8 cellular contexts compared by ENCODE assay signal in genomic region chr20:20052074-20052970, GRCh38. TPM values are rescaled to one million over a fixed set of nuclear protein-coding genes. Genes with fewer than 3 reads are reported as not detected.
DNase-seq lines count a peak whose midpoint lies in the region; ATAC-seq and TF ChIP-seq lines count a peak whose summit lies in the region.

CFAP61 (plus strand) TSS chr20:20052532; CDS start chr20:20056654, 4,122 bp downstream.
CRNKL1 (minus strand) TSS chr20:20052466; CDS start chr20:20052342, 124 bp downstream.

- peak within 1 kb of the TSS; percentile 99 for H3K4me3 Mint-ChIP-seq in activated naive CD8-positive, alpha-beta T cell

- POLR2A ChIA-PET in GM10248 (lab: Yijun Ruan, JAX) (no interaction called here), SK-N-SH (lab: Yijun Ruan, JAX) (interaction anchor here (1.2 to 2.0 kb wide), 3 partner anchors 12 to 1586 kb away, joined by 3 to 11 read pairs (median 10); partner anchors contain the start of genes DZANK1, NAA20 and POLR3F)

- H3K9ac ChIP-seq in SK-N-SH = peak within 1 kb of the TSS; percentile 94

- DNase-seq in GM10248 (ENCODE audit: extremely low spot score) (peak; percentile 95), NCI-H1092 (lab: John Stamatoyannopoulos, UW) (peak; percentile 93), SK-N-SH (peak; percentile 93), glomerular endothelial cell (ENCODE audit: extremely low read depth, low read depth, low spot score) (peak; percentile 85), nucleus accumbens (lab: John Stamatoyannopoulos, UW) (peak; percentile 71 to 99 (median 94)), suprapubic skin (ENCODE audit: low spot score in 2 of 2) (peak; percentile 98)

- H3K79me2 ChIP-seq in SK-N-SH (ENCODE audit: insufficient read depth) = peaks cover 25% of the 10 kb centered on the region

- TF ChIP-seq CTCF in GM10248 (IDR thresholded peaks at IDR 0.05; ENCODE audit: control extremely low read depth, extremely low read depth, low read depth, missing control alignments) (no peak), SK-N-SH (IDR thresholded peaks at IDR 0.05) (no peak), suprapubic skin (IDR thresholded peaks at IDR 0.05) (no peak)

- peaks cover 34 to 37% of the 10 kb centered on the region in 2 experiments for H3K36me3 ChIP-seq in SK-N-SH (replicated peaks in 1 of 2; ENCODE audit: control insufficient read depth in 1 of 2, insufficient read depth in 2 of 2, low read length in 1 of 2)
- H3K36me3 ChIP-seq in suprapubic skin = peaks cover 30% of the 10 kb centered on the region

- 1% methylated on average over 64 of the region's 67 CpGs for WGBS in SK-N-SH (ENCODE audit: low lambda C conversion rate)
- under 1% methylated on average over 31 of the region's 67 CpGs for WGBS in suprapubic skin

- peak within 1 kb of the TSS; percentile 99 for H3K27ac Mint-ChIP-seq in activated naive CD8-positive, alpha-beta T cell

- H3F3A ChIP-seq in SK-N-SH (replicated peaks; ENCODE audit: insufficient read depth) = peaks cover 6% of the 10 kb centered on the region

- H3K27ac ChIP-seq in SK-N-SH (ENCODE audit: low read depth in 2 of 2, low read length in 1 of 2) (peak within 1 kb of the TSS; percentile 84 to 88), suprapubic skin (peak within 1 kb of the TSS; percentile 79)

- H3K27me3 Mint-ChIP-seq in activated naive CD8-positive, alpha-beta T cell = peaks cover 3% of the 10 kb centered on the region

- H2AFZ ChIP-seq in SK-N-SH (ENCODE audit: low read depth) = peak within 1 kb of the TSS; percentile 98

- peaks cover 3% of the 10 kb centered on the region in 2 experiments; a peak in 2 of 4 replicates for H3K4me1 ChIP-seq in SK-N-SH (ENCODE audit: control insufficient read depth in 1 of 2, insufficient read depth in 2 of 2, low read depth in 1 of 2, low read length in 1 of 2)
- peaks cover 17% of the 10 kb centered on the region for H3K4me1 ChIP-seq in suprapubic skin

- ATAC-seq in HG02610 (IDR thresholded peaks at IDR 0.05; ENCODE audit: unreplicated experiment) = peak; percentile 96

- H3K4me3 ChIP-seq in SK-N-SH (ENCODE audit: low read depth in 2 of 2, low read length in 1 of 2) (peak within 1 kb of the TSS; percentile 90 to 100), suprapubic skin (peak within 1 kb of the TSS; percentile 82)

- H3K9me3 ChIP-seq in SK-N-SH (no peaks in the 10 kb centered on the region), suprapubic skin (no peaks in the 10 kb centered on the region)

- CTCF ChIA-PET in GM10248 (lab: Yijun Ruan, JAX) = interaction anchor here (0.9 to 3.2 kb wide), 10 partner anchors 9 to 1183 kb away, joined by 3 to 17 read pairs (median 4); partner anchors contain the start of gene NAA20
- CTCF ChIA-PET in SK-N-SH (lab: Yijun Ruan, JAX) = interaction anchor here (1.3 to 2.5 kb wide), 4 partner anchors 10 to 181 kb away, joined by 4 to 12 read pairs (median 7); partner anchors contain the start of gene NAA20

- H4K20me1 ChIP-seq in SK-N-SH (ENCODE audit: insufficient read depth) = no peaks in the 10 kb centered on the region

- H3K9me3 Mint-ChIP-seq in activated naive CD8-positive, alpha-beta T cell (ENCODE audit: low read depth) = no peaks in the 10 kb centered on the region

- no peaks in the 10 kb centered on the region for H3K9me2 ChIP-seq in SK-N-SH

- peaks cover 31% of the 10 kb centered on the region for H3K4me1 Mint-ChIP-seq in activated naive CD8-positive, alpha-beta T cell (ENCODE audit: low read depth)

- no peak for TF ChIP-seq RAD21 in SK-N-SH (IDR thresholded peaks at IDR 0.05; ENCODE audit: low read length)

- TF ChIP-seq EP300 in SK-N-SH (IDR thresholded peaks at IDR 0.05; ENCODE audit: borderline replicate concordance in 1 of 2, low read depth in 1 of 2, low read length in 1 of 2) = no peak
- no peak for TF ChIP-seq EP300 in suprapubic skin (IDR thresholded peaks at IDR 0.05)

- peaks cover 8% of the 10 kb centered on the region for H3K36me3 Mint-ChIP-seq in activated naive CD8-positive, alpha-beta T cell

- TF ChIP-seq POLR2A in suprapubic skin (IDR thresholded peaks at IDR 0.05) = no peak

- H3K4me2 ChIP-seq in SK-N-SH = peak within 1 kb of the TSS; percentile 91

- H3K27me3 ChIP-seq in SK-N-SH (ENCODE audit: insufficient read depth) = no peaks in the 10 kb centered on the region
- peaks cover 5% of the 10 kb centered on the region for H3K27me3 ChIP-seq in suprapubic skin

TF ChIP-seq in SK-N-SH, 30 proteins besides CTCF, POLR2A, EP300 and RAD21 (continues in another document):
- TF ChIP-seq NRF1 (IDR thresholded peaks at IDR 0.05; ENCODE audit: low read depth, low read length) = peak; percentile 16; the same call in 1 of the 2 replicates
- no peak for TF ChIP-seq USF1 (IDR thresholded peaks at IDR 0.05; ENCODE audit: borderline replicate concordance, low read depth)
- no peak for TF ChIP-seq USF2 (IDR thresholded peaks at IDR 0.05; ENCODE audit: borderline replicate concordance, low read depth, low read length)
- no peak for TF ChIP-seq TEAD4 (IDR thresholded peaks at IDR 0.05; ENCODE audit: borderline replicate concordance, insufficient read depth)
- 0 out of 2 replicates have a peak, but pooled peaks have one; percentile 18 for TF ChIP-seq YY1 (IDR thresholded peaks at IDR 0.05; ENCODE audit: low read depth)
- TF ChIP-seq CHD2 (IDR thresholded peaks at IDR 0.05; ENCODE audit: low read length, partially characterized antibody) = peak; percentile 90
- peak; percentile 87 for TF ChIP-seq MAX (IDR thresholded peaks at IDR 0.05; ENCODE audit: low read depth)
- TF ChIP-seq ELF1 (IDR thresholded peaks at IDR 0.05) = peak; percentile 83
- peak; percentile 60; the same call in 1 of the 2 replicates for TF ChIP-seq SIN3A (IDR thresholded peaks at IDR 0.05; ENCODE audit: borderline replicate concordance, low read depth, low read length)
- TF ChIP-seq TAF1 (IDR thresholded peaks at IDR 0.05; ENCODE audit: borderline replicate concordance, low read depth, low read length) = peak; percentile 40; the same call in 1 of the 2 replicates
- TF ChIP-seq ZBTB33 (IDR thresholded peaks at IDR 0.05; ENCODE audit: borderline replicate concordance, low read depth) = peak; percentile 67; the same call in 1 of the 2 replicates
- no peak for TF ChIP-seq MEF2A (IDR thresholded peaks at IDR 0.05; ENCODE audit: borderline replicate concordance, low read depth)
- TF ChIP-seq RXRA (IDR thresholded peaks at IDR 0.05; ENCODE audit: borderline replicate concordance, low read depth) = no peak
- no peak for TF ChIP-seq NFIC (IDR thresholded peaks at IDR 0.05; ENCODE audit: borderline replicate concordance)

RNA-seq across cellular contexts. Expression of gene CFAP61, which starts in this region (rescaled TPM):
- 0.26 and 0.62 TPM in 2 replicates for polyA plus RNA-seq in SK-N-SH (2012; rRNA removed)
- 0.39 and 0.53 TPM in 2 replicates for polyA plus RNA-seq in SK-N-SH (2012; cell fraction: cytosol; rRNA removed)
- 0.55 and 0.94 TPM in 2 replicates for polyA plus RNA-seq in SK-N-SH (2012; cell fraction: nucleus; rRNA removed)
- total RNA-seq in glomerular endothelial cell = not detected in 2 replicates
- under 1 TPM; 0.18 to 0.80 (median 0.57) TPM for total RNA-seq in suprapubic skin

RNA-seq across cellular contexts. Expression of gene CRNKL1, which starts in this region (rescaled TPM):
- 7.6 and 8.9 TPM in 2 replicates for polyA plus RNA-seq in SK-N-SH (2012; rRNA removed)
- polyA plus RNA-seq in SK-N-SH (2012; cell fraction: cytosol; rRNA removed) = 10.1 and 12.3 TPM in 2 replicates
- polyA plus RNA-seq in SK-N-SH (2012; cell fraction: nucleus; rRNA removed) = 7.1 and 10.3 TPM in 2 replicates
- total RNA-seq in glomerular endothelial cell = 15.9 and 18.0 TPM in 2 replicates
- 10 to 100 TPM; 13.6 to 19.4 (median 16.7) TPM for total RNA-seq in suprapubic skin

Comparison
In these comparisons a context has a peak if more than half of its experiments do, and no peak if none do; other contexts are left out.
1. Peak in every context shown above with its lines: DNase-seq, ATAC-seq, H3K4me3 ChIP-seq and H3K27ac ChIP-seq.